In genomic region chr9:79572032-79572890, GRCh38 we compare ENCODE assay signal across 8 cellular contexts. TPM values are rescaled to one million over a fixed set of nuclear protein-coding genes. Genes with fewer than 3 reads are reported as not detected.
A peak's percentile ranks its signal among the peaks of the same experiment; 100 is the strongest.
DNase-seq lines count a peak whose midpoint lies in the region; ATAC-seq and TF ChIP-seq lines count a peak whose summit lies in the region.

No MANE protein-coding gene starts in this region.

- peaks cover under 1% of the 10 kb centered on the region for H3K4me1 ChIP-seq in endocrine pancreas (ENCODE audit: control insufficient read depth, insufficient read depth, low read length)
- peaks cover 27 to 46% (median 37%) of the 10 kb centered on the region in 4 donors for H3K4me1 ChIP-seq in stomach

- H3K27me3 Mint-ChIP-seq in WTC11 (ENCODE audit: low read depth) (peaks cover 6% of the 10 kb centered on the region), memory B cell (peaks cover 3% of the 10 kb centered on the region)

- CTCF ChIA-PET in WTC11 (lab: Charles Lee) = interaction anchor here (0.9 to 2.2 kb wide), 4 partner anchors 93 to 438 kb away, joined by 3 to 8 read pairs (median 4); no protein-coding TSS in a partner anchor

- H3K27me3 ChIP-seq in GM06990 (replicated peaks; ENCODE audit: control insufficient read depth, insufficient read depth, low read length) = no peaks in the 10 kb centered on the region
- no peaks in the 10 kb centered on the region for H3K27me3 ChIP-seq in endocrine pancreas (ENCODE audit: control insufficient read depth, insufficient read depth, low read length)
- H3K27me3 ChIP-seq in stomach = peaks cover 0 to 8% (median 7%) of the 10 kb centered on the region in 3 donors

- peaks cover 14% of the 10 kb centered on the region for H3K36me3 Mint-ChIP-seq in WTC11
- peaks cover 2% of the 10 kb centered on the region for H3K36me3 Mint-ChIP-seq in memory B cell

- peak overlapping the region; percentile 72 for H3K9ac ChIP-seq in endocrine pancreas (ENCODE audit: control insufficient read depth, insufficient read depth, low read length)

- no peak for TF ChIP-seq EP300 in stomach (IDR thresholded peaks at IDR 0.05)

- H3K4me1 Mint-ChIP-seq in WTC11 (peaks cover 26% of the 10 kb centered on the region), memory B cell (peaks cover 27% of the 10 kb centered on the region)

- intact Hi-C loops in stomach (cut with DNase I; ENCODE audit: low total_unique reads) = no loop called here

- H3K4me3 ChIP-seq in GM06990 (replicated peaks; ENCODE audit: low read depth, low read length) (peak overlapping the region; percentile 86), endocrine pancreas (ENCODE audit: control insufficient read depth, insufficient read depth, low read length) (peak overlapping the region; percentile 84), stomach (peak overlapping the region; percentile 87 to 98 (median 97))

- in situ Hi-C loops in KBM-7 (cut with MboI; ENCODE audit: low pct_unique_long_range_greater_than_20kb, low sequenced_read_pairs) = no loop called here

- WGBS in stomach, 5 donors = 0 to 1% (median 0%) methylated on average over 46 to 89 of the region's 89 CpGs

- no peak for TF ChIP-seq CTCF in GM06990 (IDR thresholded peaks at IDR 0.05; ENCODE audit: insufficient read depth, low read length, poor library complexity, severe bottlenecking)
- no peak for TF ChIP-seq CTCF in WTC11 (IDR thresholded peaks at IDR 0.05)
- TF ChIP-seq CTCF in stomach (IDR thresholded peaks at IDR 0.05) = no peak

- no peak for TF ChIP-seq POLR2A in stomach (IDR thresholded peaks at IDR 0.05)

- H3K36me3 ChIP-seq in GM06990 (ENCODE audit: control insufficient read depth, insufficient read depth, low read length) (no peaks in the 10 kb centered on the region), endocrine pancreas (ENCODE audit: control insufficient read depth, insufficient read depth, low read length) (no peaks in the 10 kb centered on the region), stomach (no peaks in the 10 kb centered on the region)

- POLR2A ChIA-PET in WTC11 (lab: Charles Lee) = interaction anchor here (0.7 to 2.1 kb wide), 14 partner anchors 9 to 1275 kb away, joined by 3 to 15 read pairs (median 3); partner anchors contain the start of gene PSAT1

- DNase-seq in GM06990 (ENCODE audit: extremely low read depth, insufficient read length) (peak; percentile 69), KBM-7 (peak; percentile 31), WTC11 (ENCODE audit: low spot score) (peak; percentile 47), memory B cell (ENCODE audit: low spot score in 2 of 2) (peak; percentile 50 to 68), stomach (peak; percentile 59), HUDEP-2 (lab: John Stamatoyannopoulos, UW; ENCODE audit: unreplicated experiment in 76 of 76) (no peak), NCI-H2081 treated with DMSO at 0.1 percent for 48 hours (lab: John Stamatoyannopoulos, UW) (no peak)

- H3K9me3 ChIP-seq in endocrine pancreas (ENCODE audit: control insufficient read depth, low read length) = no peaks in the 10 kb centered on the region
- peaks cover 0 to 5% (median 2%) of the 10 kb centered on the region in 4 donors for H3K9me3 ChIP-seq in stomach

- H3K4me3 Mint-ChIP-seq in WTC11 = peak overlapping the region; percentile 57
- H3K4me3 Mint-ChIP-seq in memory B cell = peak overlapping the region; percentile 91

- H3K27ac Mint-ChIP-seq in WTC11 = no peak overlapping the region
- H3K27ac Mint-ChIP-seq in memory B cell = no peak overlapping the region

- H3K9me3 Mint-ChIP-seq in WTC11 = no peaks in the 10 kb centered on the region
- no peaks in the 10 kb centered on the region for H3K9me3 Mint-ChIP-seq in memory B cell

- ATAC-seq in WTC11 = no peak
- ATAC-seq in memory B cell (ENCODE audit: low read depth) = peak; percentile 9

- peak overlapping the region; percentile 95 to 99 (median 98) for H3K27ac ChIP-seq in stomach

TF ChIP-seq in WTC11, 78 proteins besides CTCF, POLR2A, EP300 and RAD21:
- TF ChIP-seq TEAD4 (CRISPR knock-in tag; IDR thresholded peaks at IDR 0.05) (no peak), ZNF317 (CRISPR knock-in tag; IDR thresholded peaks at IDR 0.05; ENCODE audit: borderline replicate concordance, low read depth) (no peak), SMAD4 (CRISPR knock-in tag; IDR thresholded peaks at IDR 0.05) (no peak), NR2C2 (CRISPR knock-in tag; IDR thresholded peaks at IDR 0.05) (no peak), ATF6 (CRISPR knock-in tag; IDR thresholded peaks at IDR 0.05) (no peak), ERG (CRISPR knock-in tag; IDR thresholded peaks at IDR 0.05) (no peak), ZNF232 (CRISPR knock-in tag; IDR thresholded peaks at IDR 0.05) (no peak), NFATC4 (CRISPR knock-in tag; IDR thresholded peaks at IDR 0.05) (no peak), AFF4 (CRISPR knock-in tag; IDR thresholded peaks at IDR 0.05; ENCODE audit: borderline replicate concordance) (no peak), PRRX2 (CRISPR knock-in tag; IDR thresholded peaks at IDR 0.05) (no peak), JUN (CRISPR knock-in tag; IDR thresholded peaks at IDR 0.05) (no peak), ELF4 (CRISPR knock-in tag; IDR thresholded peaks at IDR 0.05; ENCODE audit: low read depth) (no peak), MAX (CRISPR knock-in tag; IDR thresholded peaks at IDR 0.05) (no peak), EMX1 (CRISPR knock-in tag; IDR thresholded peaks at IDR 0.05) (no peak), ATF1 (CRISPR knock-in tag; IDR thresholded peaks at IDR 0.05) (no peak)

RNA-seq across cellular contexts. Expression of gene TLE4, which starts 0.5 kb away (rescaled TPM):
- total RNA-seq in WTC11 (2021) (48.1 to 50.9 TPM (median 49.8 TPM) in 3 replicates), stomach (10 to 100 TPM; 18.5 to 85.2 (median 42.0) TPM)
- polyA plus RNA-seq in stomach = 10 to 100 TPM in 1 of 3 donors, 1 to 10 TPM in 2; 6.2 to 12.4 (median 7.2) TPM

Comparison
In these comparisons a context has a peak if more than half of its experiments do, and no peak if none do; other contexts are left out.
1. DNase-seq: peak in GM06990 (single experiment), KBM-7 (single experiment), WTC11 (single experiment), memory B cell (2 of 2) and stomach (single experiment); none in HUDEP-2 (0 of 76) and NCI-H2081 treated with DMSO at 0.1 percent for 48 hours (single experiment).
2. Peak in every context shown above with its lines, with median percentiles within 50 percentile points of each other: H3K4me3 ChIP-seq.